In genomic region chr6:33160728-33161323, GRCh38 we compare ENCODE assay signal across 8 cellular contexts. TPM values are rescaled to one million over a fixed set of nuclear protein-coding genes. Genes with fewer than 3 reads are reported as not detected.
DNase-seq lines count a peak whose midpoint lies in the region; ATAC-seq, FAIRE-seq and TF ChIP-seq lines count a peak whose summit lies in the region.

No MANE protein-coding gene starts in this region.

- DNase-seq in NCI-H2227 (lab: John Stamatoyannopoulos, UW; ENCODE audit: unreplicated experiment), result peak; percentile 19
- no peak for DNase-seq in NCI-H2227 treated with DMSO at 0.1 percent for 48 hours (lab: John Stamatoyannopoulos, UW)
- DNase-seq in NOMO-1 treated with DMSO at 0.1 percent for 48 hours (lab: John Stamatoyannopoulos, UW; ENCODE audit: unreplicated experiment), result peak; percentile 33
- peak in 14 of 61 donors; percentile 5 to 52 (median 14) for DNase-seq in caudate nucleus (lab: John Stamatoyannopoulos, UW)
- peak; percentile 74 for DNase-seq in lower lobe of right lung
- no peak for DNase-seq in vagina (ENCODE audit: extremely low spot score in 2 of 2)
- no peak for DNase-seq in kidney

- no peak for FAIRE-seq in kidney (lab: Jason Lieb, UNC)

- H3K4me1 ChIP-seq in lower lobe of right lung (peaks cover 16% of the 10 kb centered on the region), vagina (peaks cover 18% of the 10 kb centered on the region), kidney (ENCODE audit: control insufficient read depth in 1 of 2, insufficient read depth in 1 of 2, low read depth in 1 of 2, low read length in 2 of 2) (peaks cover 0 to 4% of the 10 kb centered on the region in 2 donors)

- ATAC-seq in lower lobe of right lung, result peak; percentile 77 to 81
- no peak for ATAC-seq in HG02798 (IDR thresholded peaks at IDR 0.05; ENCODE audit: poor library complexity, unreplicated experiment)

- peak overlapping the region; percentile 8 for H3K27ac ChIP-seq in caudate nucleus (ENCODE audit: low read depth, low read length)
- H3K27ac ChIP-seq in lower lobe of right lung, result peak overlapping the region; percentile 42
- peak overlapping the region; percentile 78 for H3K27ac ChIP-seq in vagina
- no peak overlapping the region for H3K27ac ChIP-seq in kidney (ENCODE audit: low read depth in 2 of 2, low read length in 2 of 2)

- H3K36me3 ChIP-seq in lower lobe of right lung, result no peaks in the 10 kb centered on the region
- no peaks in the 10 kb centered on the region for H3K36me3 ChIP-seq in vagina
- no peaks in the 10 kb centered on the region for H3K36me3 ChIP-seq in kidney (ENCODE audit: control insufficient read depth in 1 of 2, insufficient read depth in 2 of 2, low read length in 2 of 2)

- H3K9me3 ChIP-seq in lower lobe of right lung (no peaks in the 10 kb centered on the region), vagina (no peaks in the 10 kb centered on the region), kidney (ENCODE audit: control insufficient read depth in 1 of 2, low read length in 2 of 2) (no peaks in the 10 kb centered on the region)

- intact Hi-C loops in lower lobe of right lung (cut with DNase I) (no loop called here), vagina (cut with DNase I) (loop anchor here (5.0 to 10.0 kb wide), 2 partner anchors 86 to 276 kb away; no protein-coding TSS in a partner anchor), kidney (cut with DNase I) (no loop called here)

- no peak overlapping the region for H3K9ac ChIP-seq in kidney (ENCODE audit: low read length in 2 of 2)

- TF ChIP-seq CTCF in lower lobe of right lung (IDR thresholded peaks at IDR 0.05) (no peak), vagina (IDR thresholded peaks at IDR 0.05) (no peak), kidney (IDR thresholded peaks at IDR 0.05; ENCODE audit: borderline replicate concordance, extremely low read depth, insufficient read depth) (no peak)

- no peaks in the 10 kb centered on the region for H3K27me3 ChIP-seq in lower lobe of right lung (ENCODE audit: low read depth)
- H3K27me3 ChIP-seq in vagina, result no peaks in the 10 kb centered on the region

- TF ChIP-seq POLR2A in vagina (IDR thresholded peaks at IDR 0.05), result no peak

- H3K4me3 ChIP-seq in lower lobe of right lung, result peak overlapping the region; percentile 58
- peak overlapping the region; percentile 45 to 46 for H3K4me3 ChIP-seq in vagina
- H3K4me3 ChIP-seq in kidney (ENCODE audit: low read length in 2 of 2), result no peak overlapping the region

RNA-seq across cellular contexts. Expression of gene COL11A2, which starts 31.4 kb away (rescaled TPM):
- 0.77 TPM for total RNA-seq in lower lobe of right lung
- total RNA-seq in vagina, result 0.25 TPM
- total RNA-seq in kidney, result 0.85 TPM
- 2.3 TPM for polyA plus RNA-seq in kidney (ENCODE audit: insufficient read depth, low read depth, low replicate concordance)

RNA-seq across cellular contexts. Expression of gene RXRB, which starts 39.6 kb away (rescaled TPM):
- total RNA-seq in lower lobe of right lung, result 47.4 TPM
- 28.0 TPM for total RNA-seq in vagina
- total RNA-seq in kidney, result 52.2 TPM
- polyA plus RNA-seq in kidney (ENCODE audit: insufficient read depth, low read depth, low replicate concordance), result 35.7 TPM

RNA-seq across cellular contexts. Expression of gene SLC39A7, which starts 39.8 kb away (rescaled TPM):
- 76.0 TPM for total RNA-seq in lower lobe of right lung
- 36.3 TPM for total RNA-seq in vagina
- total RNA-seq in kidney, result 83.3 TPM
- polyA plus RNA-seq in kidney (ENCODE audit: insufficient read depth, low read depth, low replicate concordance), result 118 TPM

RNA-seq across cellular contexts. Expression of gene HSD17B8, which starts 43.6 kb away (rescaled TPM):
- 13.3 TPM for total RNA-seq in lower lobe of right lung
- total RNA-seq in vagina, result 17.7 TPM
- total RNA-seq in kidney, result 26.6 TPM
- 83.0 TPM for polyA plus RNA-seq in kidney (ENCODE audit: insufficient read depth, low read depth, low replicate concordance)

RNA-seq across cellular contexts. Expression of gene RING1, which starts 47.5 kb away (rescaled TPM):
- 43.1 TPM for total RNA-seq in lower lobe of right lung
- 32.7 TPM for total RNA-seq in vagina
- 47.2 TPM for total RNA-seq in kidney
- polyA plus RNA-seq in kidney (ENCODE audit: insufficient read depth, low read depth, low replicate concordance), result 48.6 TPM

Comparison
In these comparisons a context has a peak if more than half of its experiments do, and no peak if none do; other contexts are left out.
1. DNase-seq: peak in NCI-H2227 (single experiment), NOMO-1 treated with DMSO at 0.1 percent for 48 hours (single experiment) and lower lobe of right lung (single experiment); none in NCI-H2227 treated with DMSO at 0.1 percent for 48 hours (single experiment), vagina (0 of 2) and kidney (single experiment).
2. H3K27ac ChIP-seq: peak in caudate nucleus (single experiment), lower lobe of right lung (single experiment) and vagina (single experiment); none in kidney (0 of 2).
3. H3K4me3 ChIP-seq: peak in lower lobe of right lung (single experiment) and vagina (2 of 2); none in kidney (0 of 2).